In the genomic region with DNA sequence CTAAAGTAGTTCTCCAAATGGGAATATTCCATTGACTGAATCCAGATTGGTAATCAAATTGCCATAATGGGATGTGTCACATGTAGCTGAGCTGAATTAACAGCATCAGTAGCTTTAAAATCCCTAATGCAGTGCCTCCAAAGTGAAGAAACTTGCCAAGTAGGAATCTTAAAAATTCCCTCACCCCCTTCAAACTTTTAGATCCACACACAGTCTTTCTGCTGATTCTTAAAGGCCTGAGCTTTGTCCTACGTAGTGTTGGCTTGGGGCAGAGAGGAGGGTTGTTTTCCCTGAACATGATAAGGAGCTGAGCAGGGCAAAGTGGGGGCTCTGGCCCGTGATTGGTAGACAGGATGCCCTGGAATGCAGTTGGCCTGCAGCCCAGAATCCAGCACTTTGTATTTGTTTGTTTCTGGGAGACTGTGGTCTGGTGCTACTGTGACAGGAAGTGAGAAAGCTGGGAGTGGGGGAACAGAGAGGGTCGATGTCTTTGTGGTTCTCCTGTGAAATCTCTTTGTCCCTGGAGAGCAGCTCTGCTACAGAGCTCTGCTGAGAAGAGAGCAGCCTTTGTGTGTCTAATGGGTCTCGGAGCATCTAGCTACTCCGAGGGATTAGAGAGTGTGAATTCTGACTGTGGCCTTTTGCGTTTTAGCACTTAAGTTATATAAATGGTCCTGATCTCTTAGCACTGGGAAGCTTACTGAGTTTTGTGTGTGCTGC, we compare ENCODE assay signal across 8 cellular contexts. TPM values are rescaled to one million over a fixed set of nuclear protein-coding genes. Genes with fewer than 3 reads are reported as not detected.
DNase-seq lines count a peak whose midpoint lies in the region; ATAC-seq lines count a peak whose summit lies in the region.

No MANE protein-coding gene starts in this region.

- intact Hi-C loops in left colon (cut with DNase I, micrococcal nuclease) = no loop called here

- no peaks in the 10 kb centered on the region for H3K27me3 ChIP-seq in subcutaneous abdominal adipose tissue (ENCODE audit: control insufficient read depth in 5 of 5, insufficient read depth in 4 of 5, low read length in 5 of 5)

- peak overlapping the region; percentile 23 to 57 (median 30) for H3K4me3 ChIP-seq in subcutaneous abdominal adipose tissue (ENCODE audit: low read depth in 1 of 5, low read length in 5 of 5)

- H3K27ac ChIP-seq in cingulate gyrus (ENCODE audit: low read depth, low read length) = peak overlapping the region; percentile 85
- peak overlapping the region; percentile 91 for H3K27ac ChIP-seq in subcutaneous abdominal adipose tissue (ENCODE audit: low read depth, low read length)

- peak; percentile 99 for DNase-seq in EH (ENCODE audit: low read depth)
- DNase-seq in NCI-H2196 treated with DMSO at 0.1 percent for 48 hours (lab: John Stamatoyannopoulos, UW; ENCODE audit: unreplicated experiment) = peak; percentile 73
- peak; percentile 89 to 94 for DNase-seq in left colon
- DNase-seq in NCI-H1417 treated with DMSO at 0.1 percent for 48 hours (lab: John Stamatoyannopoulos, UW) = no peak
- no peak for DNase-seq in stimulated activated CD4-positive, alpha-beta T cell treated with anti-CD3 and anti-CD28 coated beads, Interleukin-15, amount 100 ng/mL, for 24 hours

- H3K36me3 ChIP-seq in subcutaneous abdominal adipose tissue (ENCODE audit: control insufficient read depth in 5 of 5, insufficient read depth in 5 of 5, low read length in 5 of 5) = peaks cover 0 to 3% (median 0%) of the 10 kb centered on the region in 5 donors

- H3K4me1 ChIP-seq in subcutaneous abdominal adipose tissue (ENCODE audit: control insufficient read depth in 5 of 5, insufficient read depth in 5 of 5, low read length in 5 of 5) = peaks cover 15 to 87% (median 75%) of the 10 kb centered on the region in 5 donors

- H3K9ac ChIP-seq in subcutaneous abdominal adipose tissue (ENCODE audit: low read length in 5 of 5) = peak overlapping the region; percentile 39 to 73 (median 55)

- H3K9me3 ChIP-seq in subcutaneous abdominal adipose tissue (ENCODE audit: control insufficient read depth in 5 of 5, low read length in 5 of 5) = no peaks in the 10 kb centered on the region

- ATAC-seq in left colon (peak; percentile 64), GM19351 (IDR thresholded peaks at IDR 0.05; ENCODE audit: unreplicated experiment) (no peak)

RNA-seq across cellular contexts. Expression of gene CTNND1, which starts 16.9 kb away (rescaled TPM):
- 100 to 1,000 TPM; 458 to 553 TPM for total RNA-seq in left colon

RNA-seq across cellular contexts. Expression of gene BTBD18, which starts 26.9 kb away (rescaled TPM):
- not detected for total RNA-seq in left colon

RNA-seq across cellular contexts. Expression of gene SELENOH, which starts 37.2 kb away (rescaled TPM):
- 10 to 100 TPM; 64.0 to 77.4 TPM for total RNA-seq in left colon

Comparison
In these comparisons a context has a peak if more than half of its experiments do, and no peak if none do; other contexts are left out.
1. DNase-seq: peak in EH (single experiment), NCI-H2196 treated with DMSO at 0.1 percent for 48 hours (single experiment) and left colon (2 of 2); none in NCI-H1417 treated with DMSO at 0.1 percent for 48 hours (single experiment) and stimulated activated CD4-positive, alpha-beta T cell treated with anti-CD3 and anti-CD28 coated beads, Interleukin-15, amount 100 ng/mL, for 24 hours (single experiment).